In genomic region chr16:680625-680945, GRCh38 we compare ENCODE assay signal across 8 cellular contexts. TPM values are rescaled to one million over a fixed set of nuclear protein-coding genes. Genes with fewer than 3 reads are reported as not detected.
DNase-seq lines count a peak whose midpoint lies in the region; ATAC-seq and TF ChIP-seq lines count a peak whose summit lies in the region.

No MANE protein-coding gene starts in this region.

- peaks cover 5 to 17% of the 10 kb centered on the region in 2 donors for H3K36me3 ChIP-seq in muscle layer of duodenum (ENCODE audit: control insufficient read depth in 1 of 2, insufficient read depth in 2 of 2, low read length in 2 of 2)

- H3K4me3 ChIP-seq in AG04450 (ENCODE audit: low read depth, low read length) (peak overlapping the region; percentile 73), muscle layer of duodenum (ENCODE audit: low read depth in 1 of 2, low read length in 2 of 2) (peak overlapping the region; percentile 68 to 85)

- H3K27ac ChIP-seq in AG04450 (ENCODE audit: low read depth, low read length), result peak overlapping the region; percentile 31
- peak overlapping the region; percentile 96 for H3K27ac ChIP-seq in caudate nucleus (ENCODE audit: low read depth, low read length)
- no peak overlapping the region for H3K27ac ChIP-seq in muscle layer of duodenum (ENCODE audit: low read length)

- POLR2A ChIA-PET in AG04450 (lab: Yijun Ruan, JAX), result interaction anchor here (0.8 to 1.6 kb wide), 3 partner anchors 9 to 14 kb away, joined by 4 to 10 read pairs (median 4); partner anchors contain the start of gene WDR24

- H3K9me3 ChIP-seq in AG04450 (ENCODE audit: control insufficient read depth, insufficient read depth, low read length) (peaks cover 15% of the 10 kb centered on the region; the same call in 1 of the 2 replicates), muscle layer of duodenum (ENCODE audit: control insufficient read depth in 1 of 2, low read length in 2 of 2) (no peaks in the 10 kb centered on the region)

- TF ChIP-seq CTCF in AG04450 (IDR thresholded peaks at IDR 0.05; ENCODE audit: low read depth, low read length), result no peak

- H3K27me3 ChIP-seq in AG04450 (ENCODE audit: control insufficient read depth, insufficient read depth, low read length), result no peaks in the 10 kb centered on the region
- no peaks in the 10 kb centered on the region for H3K27me3 ChIP-seq in muscle layer of duodenum (ENCODE audit: low read depth, low read length)

- H3K4me1 ChIP-seq in muscle layer of duodenum (ENCODE audit: control insufficient read depth in 1 of 2, insufficient read depth in 2 of 2, low read length in 2 of 2), result peaks cover 7 to 48% of the 10 kb centered on the region in 2 donors

- DNase-seq in AG04450 (ENCODE audit: low read depth, low spot score) (no peak), caudate nucleus (lab: John Stamatoyannopoulos, UW) (no peak), DMS 273 treated with DMSO at 0.1 percent for 48 hours (lab: John Stamatoyannopoulos, UW) (no peak)
- DNase-seq in stimulated activated naive CD4-positive, alpha-beta T cell (lab: John Stamatoyannopoulos, UW), result no peak

- CTCF ChIA-PET in AG04450 (lab: Charles Lee), result no interaction called here

- ATAC-seq in HG03432 (IDR thresholded peaks at IDR 0.05; ENCODE audit: unreplicated experiment) (peak; percentile 1), GM21528 (IDR thresholded peaks at IDR 0.05; ENCODE audit: low FRiP score, unreplicated experiment) (no peak)
- ATAC-seq in activated CD4-positive, CD25-positive, alpha-beta regulatory T cell treated with anti-CD3 and anti-CD28 coated beads, Interleukin-2, amount 50 U/mL, for 24 hours, result no peak

RNA-seq across cellular contexts. Expression of gene STUB1, which starts 0.4 kb away (rescaled TPM):
- polyA plus RNA-seq in AG04450 (2011; rRNA removed), result 88.8 and 109 TPM in 2 replicates
- 25.4 and 34.7 TPM in 2 replicates for polyA minus RNA-seq in AG04450 (2011; rRNA and poly(A)+ RNA removed)

RNA-seq across cellular contexts. Expression of gene JMJD8, which starts 3.5 kb away (rescaled TPM):
- polyA plus RNA-seq in AG04450 (2011; rRNA removed), result 33.1 and 51.4 TPM in 2 replicates
- 15.5 and 22.8 TPM in 2 replicates for polyA minus RNA-seq in AG04450 (2011; rRNA and poly(A)+ RNA removed)

RNA-seq across cellular contexts. Expression of gene RHBDL1, which starts 5.1 kb away (rescaled TPM):
- 1.5 and 1.7 TPM in 2 replicates for polyA plus RNA-seq in AG04450 (2011; rRNA removed)
- polyA minus RNA-seq in AG04450 (2011; rRNA and poly(A)+ RNA removed), result 0.23 and 0.35 TPM in 2 replicates

RNA-seq across cellular contexts. Expression of gene WDR24, which starts 9.6 kb away (rescaled TPM):
- polyA plus RNA-seq in AG04450 (2011; rRNA removed), result 2.0 and 3.6 TPM in 2 replicates
- 2.3 and 2.7 TPM in 2 replicates for polyA minus RNA-seq in AG04450 (2011; rRNA and poly(A)+ RNA removed)

RNA-seq across cellular contexts. Expression of gene RHOT2, which starts 12.7 kb away (rescaled TPM):
- polyA plus RNA-seq in AG04450 (2011; rRNA removed), result 38.0 and 53.3 TPM in 2 replicates
- polyA minus RNA-seq in AG04450 (2011; rRNA and poly(A)+ RNA removed), result 28.1 and 42.2 TPM in 2 replicates
